8 cellular contexts compared by ENCODE assay signal in genomic region chr7:149261829-149262617, GRCh38. TPM values are rescaled to one million over a fixed set of nuclear protein-coding genes. Genes with fewer than 3 reads are reported as not detected.
DNase-seq lines count a peak whose midpoint lies in the region; ATAC-seq and TF ChIP-seq lines count a peak whose summit lies in the region.

TSS of gene ZNF783 (plus strand) at chr7:149262196. CDS start at chr7:149262334, 138 bp downstream.

- TF ChIP-seq EP300 in Ishikawa (IDR thresholded peaks at IDR 0.05; ENCODE audit: borderline replicate concordance), result no peak

- no TSS peak for BruUV-seq in Panc1 (replicated peaks; lab: Mats Ljungman, UMichigan)

- peak; percentile 95 for TF ChIP-seq CTCF in Panc1 (IDR thresholded peaks at IDR 0.05)

- peaks cover 9 to 16% of the 10 kb centered on the region in 2 donors for H3K4me1 Mint-ChIP-seq in natural killer cell treated with Interleukin-12 subunit alpha and Interleukin-12 subunit beta and Interleukin-15 and Interleukin-18, amount 100 ng/mL, for 72 hours (ENCODE audit: low read depth in 2 of 2)

- DNase-seq in DMS79 treated with DMSO at 0.1 percent for 48 hours (lab: John Stamatoyannopoulos, UW) (peak; percentile 41), Panc1 (ENCODE audit: low read depth, low spot score) (no peak), fibroblast of peridontal ligament (ENCODE audit: extremely low read depth) (peak; percentile 89)
- peak; percentile 72 to 81 for DNase-seq in activated T-helper 1 cell treated with anti-CD3 and anti-CD28 coated beads, Interleukin-2, amount 50 U/mL, for 16 hours (ENCODE audit: low read depth in 1 of 2, low spot score in 1 of 2)
- DNase-seq in natural killer cell treated with Interleukin-12 subunit alpha and Interleukin-12 subunit beta and Interleukin-15 and Interleukin-18, amount 100 ng/mL, for 72 hours (ENCODE audit: low spot score), result peak; percentile 91
- peak; percentile 83 for DNase-seq in stimulated activated naive CD4-positive, alpha-beta T cell treated with Interleukin-2 at 50 U/mL for 16 hours (lab: John Stamatoyannopoulos, UW)

- no peaks in the 10 kb centered on the region for H3K36me3 Mint-ChIP-seq in natural killer cell treated with Interleukin-12 subunit alpha and Interleukin-12 subunit beta and Interleukin-15 and Interleukin-18, amount 100 ng/mL, for 72 hours

- H3K27me3 Mint-ChIP-seq in natural killer cell treated with Interleukin-12 subunit alpha and Interleukin-12 subunit beta and Interleukin-15 and Interleukin-18, amount 100 ng/mL, for 72 hours, result no peaks in the 10 kb centered on the region

- intact Hi-C loops in Panc1 (cut with micrococcal nuclease; ENCODE audit: unreplicated experiment), result no loop called here

- peak within 1 kb of the TSS; percentile 81 for H3K4me3 Mint-ChIP-seq in natural killer cell treated with Interleukin-12 subunit alpha and Interleukin-12 subunit beta and Interleukin-15 and Interleukin-18, amount 100 ng/mL, for 72 hours

- TF ChIP-seq RAD21 in Ishikawa (IDR thresholded peaks at IDR 0.05; ENCODE audit: low read depth), result peak; percentile 51; the same call in 1 of the 2 replicates

- 0 out of 2 replicates have a peak, but pooled peaks cover 2% of the 10 kb centered on the region for H3K36me3 ChIP-seq in Panc1 (ENCODE audit: control insufficient read depth, insufficient read depth, low read length)

- POLR2A ChIA-PET in Panc1 (lab: Charles Lee), result interaction anchor here (0.7 kb wide), 1 partner anchor 282 kb away, joined by 3 read pairs; no protein-coding TSS in a partner anchor

- ATAC-seq in GM21576 (IDR thresholded peaks at IDR 0.05; ENCODE audit: unreplicated experiment), result peak; percentile 86
- peak; percentile 96 for ATAC-seq in Panc1
- peak; percentile 94 to 95 for ATAC-seq in natural killer cell treated with Interleukin-12 subunit alpha and Interleukin-12 subunit beta and Interleukin-15 and Interleukin-18, amount 100 ng/mL, for 72 hours

- CTCF ChIA-PET in Panc1 (lab: Charles Lee), result interaction anchor here (0.5 to 1.9 kb wide), 4 partner anchors 23 to 160 kb away, joined by 3 to 11 read pairs (median 4); partner anchors contain the start of gene ZNF282

- peak within 1 kb of the TSS; percentile 90 for H3K27ac ChIP-seq in Panc1 (ENCODE audit: low read length)

- H3K9me3 ChIP-seq in Panc1 (ENCODE audit: control insufficient read depth, insufficient read depth, low read depth, low read length), result no peaks in the 10 kb centered on the region

- peaks cover 8% of the 10 kb centered on the region; the same call in 1 of the 2 replicates for H3K4me1 ChIP-seq in Panc1 (ENCODE audit: control insufficient read depth, insufficient read depth, low read length)

- H3K4me3 ChIP-seq in Panc1 (ENCODE audit: low read depth in 2 of 2, low read length in 2 of 2), result peak within 1 kb of the TSS; percentile 53 to 64

- in situ Hi-C loops in Panc1 (cut with HindIII; ENCODE audit: low pct_unique_long_range_greater_than_20kb, low sequenced_read_pairs), result no loop called here

- no peaks in the 10 kb centered on the region for H3K27me3 ChIP-seq in Panc1 (ENCODE audit: control insufficient read depth, insufficient read depth, low read length)

- H3K9me3 Mint-ChIP-seq in natural killer cell treated with Interleukin-12 subunit alpha and Interleukin-12 subunit beta and Interleukin-15 and Interleukin-18, amount 100 ng/mL, for 72 hours, result no peaks in the 10 kb centered on the region

- peak within 1 kb of the TSS; percentile 82 to 83 for H3K27ac Mint-ChIP-seq in natural killer cell treated with Interleukin-12 subunit alpha and Interleukin-12 subunit beta and Interleukin-15 and Interleukin-18, amount 100 ng/mL, for 72 hours

TF ChIP-seq in Ishikawa, 13 proteins besides CTCF, POLR2A, EP300 and RAD21:
- TF ChIP-seq MAX (IDR thresholded peaks at IDR 0.05) (peak; percentile 98), CEBPB (IDR thresholded peaks at IDR 0.05) (no peak), EGR1 (IDR thresholded peaks at IDR 0.05) (peak; percentile 50; the same call in 1 of the 2 replicates), FOXM1 (IDR thresholded peaks at IDR 0.05; ENCODE audit: borderline replicate concordance, low read depth) (peak; percentile 15; the same call in 1 of the 2 replicates), YY1 (IDR thresholded peaks at IDR 0.05; ENCODE audit: low read depth) (peak; percentile 13; the same call in 1 of the 2 replicates), USF1 (IDR thresholded peaks at IDR 0.05) (peak; percentile 89), TCF12 (IDR thresholded peaks at IDR 0.05; ENCODE audit: low read depth) (peak; percentile 34; the same call in 1 of the 2 replicates), TEAD4 (IDR thresholded peaks at IDR 0.05) (no peak), NFIC (IDR thresholded peaks at IDR 0.05) (no peak)

RNA-seq across cellular contexts. Expression of gene ZNF783, which starts in this region (rescaled TPM):
- 16.6 TPM for total RNA-seq in Panc1 (2021; ENCODE audit: unreplicated experiment)
- 13.6 TPM for polyA plus RNA-seq in Panc1 (2012; ENCODE audit: insufficient read length)
- total RNA-seq in natural killer cell treated with Interleukin-12 subunit alpha and Interleukin-12 subunit beta and Interleukin-15 and Interleukin-18, amount 100 ng/mL, for 72 hours, result 10 to 100 TPM; 14.0 to 27.9 TPM
